In the genomic region with DNA sequence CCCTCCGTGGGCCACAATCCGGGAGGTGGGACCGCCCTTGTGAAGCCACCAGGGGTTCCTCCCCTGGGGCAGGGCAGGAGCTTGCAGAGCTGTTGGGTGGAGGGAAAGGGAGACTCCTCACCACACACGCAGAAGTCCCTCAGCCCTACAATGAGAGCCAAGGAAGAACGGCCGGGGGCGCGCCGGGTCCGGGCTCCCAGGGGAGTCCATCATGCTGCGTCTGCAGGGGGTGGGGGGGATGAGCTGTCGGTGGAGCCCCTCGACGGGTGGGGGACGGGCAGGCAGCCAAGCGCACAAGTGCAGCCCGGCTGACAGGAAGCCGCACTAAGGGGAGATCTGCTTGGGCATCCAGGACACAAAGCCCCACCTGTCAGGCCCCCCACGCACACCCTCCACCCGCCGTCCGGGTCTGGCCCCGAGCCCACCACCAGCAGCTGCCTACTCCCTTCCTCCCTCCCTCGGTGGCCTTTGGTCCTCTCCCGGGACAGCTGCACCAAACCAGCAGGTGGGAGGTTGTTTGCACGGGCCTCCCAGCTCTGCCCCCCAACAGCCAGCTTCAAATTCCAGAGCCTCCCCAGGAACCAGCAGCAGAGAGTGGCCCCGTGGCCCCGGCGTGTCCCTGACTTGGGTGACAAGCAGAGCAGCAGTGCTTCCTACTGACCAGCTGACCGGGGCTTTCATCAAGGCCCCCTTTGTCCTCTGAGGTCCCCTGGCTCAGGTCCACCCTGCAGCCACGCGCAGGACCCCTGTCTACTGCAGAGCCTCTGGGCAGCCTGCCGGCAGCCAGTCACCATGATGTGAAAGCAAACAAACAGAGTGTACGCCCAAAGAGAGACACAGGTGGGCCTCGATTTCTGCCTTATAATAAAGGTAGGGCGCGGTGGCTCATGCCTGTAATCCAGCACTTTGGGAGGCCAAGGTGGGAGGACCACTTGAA, we compare ENCODE assay signal across 1 cellular context.
TF ChIP-seq lines count a peak whose summit lies in the region.

No MANE protein-coding gene starts in this region.

TF ChIP-seq in HepG2, 621 proteins besides CTCF, POLR2A, EP300 and RAD21 (continued from another document and continues in another):
- TF ChIP-seq, protein P1, sequence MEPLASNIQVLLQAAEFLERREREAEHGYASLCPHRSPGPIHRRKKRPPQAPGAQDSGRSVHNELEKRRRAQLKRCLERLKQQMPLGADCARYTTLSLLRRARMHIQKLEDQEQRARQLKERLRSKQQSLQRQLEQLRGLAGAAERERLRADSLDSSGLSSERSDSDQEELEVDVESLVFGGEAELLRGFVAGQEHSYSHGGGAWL (CRISPR knock-in tag; IDR thresholded peaks at IDR 0.05) = peak; percentile 85
- TF ChIP-seq TCF12 (IDR thresholded peaks at IDR 0.05) (no peak), TCF12 (CRISPR knock-in tag; IDR thresholded peaks at IDR 0.05) (peak; percentile 93), CREB1 (IDR thresholded peaks at IDR 0.05) (no peak), CREB1 (CRISPR knock-in tag; IDR thresholded peaks at IDR 0.05) (no peak; the same call in 1 of the 2 replicates), ZNF496 (CRISPR knock-in tag; IDR thresholded peaks at IDR 0.05; ENCODE audit: insufficient replicate concordance) (no peak), SAFB2 (CRISPR knock-in tag; IDR thresholded peaks at IDR 0.05; ENCODE audit: borderline replicate concordance, low read depth) (no peak), ZNF850 (CRISPR knock-in tag; conservative IDR thresholded peaks at IDR 0.05) (no peak), ZFP41 (CRISPR knock-in tag; IDR thresholded peaks at IDR 0.05; ENCODE audit: borderline replicate concordance) (no peak), PHF8 (CRISPR knock-in tag; IDR thresholded peaks at IDR 0.05) (peak; percentile 53; the same call in 1 of the 2 replicates), ZFY (CRISPR knock-in tag; IDR thresholded peaks at IDR 0.05) (peak; percentile 63), ZNF484 (CRISPR knock-in tag; IDR thresholded peaks at IDR 0.05; ENCODE audit: borderline replicate concordance, low read depth) (no peak), ZNF746 (CRISPR knock-in tag; IDR thresholded peaks at IDR 0.05) (peak; percentile 88), ZNF20 (CRISPR knock-in tag; IDR thresholded peaks at IDR 0.05) (no peak), MED13 (CRISPR knock-in tag; IDR thresholded peaks at IDR 0.05) (peak; percentile 91), ZNF234 (CRISPR knock-in tag; conservative IDR thresholded peaks at IDR 0.05) (no peak), KAT8 (CRISPR knock-in tag; IDR thresholded peaks at IDR 0.05) (peak; percentile 83), ARNT (IDR thresholded peaks at IDR 0.05) (no peak), ZNF264 (CRISPR knock-in tag; IDR thresholded peaks at IDR 0.05) (peak; percentile 67; the same call in 1 of the 2 replicates), TRIM24 (CRISPR knock-in tag; IDR thresholded peaks at IDR 0.05) (no peak), ZNF281 (CRISPR knock-in tag; IDR thresholded peaks at IDR 0.05; ENCODE audit: borderline replicate concordance) (peak; percentile 79; the same call in 1 of the 2 replicates), RCOR2 (CRISPR knock-in tag; IDR thresholded peaks at IDR 0.05) (peak; percentile 88), ELF3 (CRISPR knock-in tag; IDR thresholded peaks at IDR 0.05) (peak; percentile 82), AKAP8 (CRISPR knock-in tag; IDR thresholded peaks at IDR 0.05) (no peak; the same call in 1 of the 2 replicates), FLYWCH1 (CRISPR knock-in tag; IDR thresholded peaks at IDR 0.05) (no peak), ZNF564 (CRISPR knock-in tag; IDR thresholded peaks at IDR 0.05) (peak; percentile 59; the same call in 1 of the 2 replicates), GZF1 (CRISPR knock-in tag; IDR thresholded peaks at IDR 0.05) (no peak), ZNF530 (CRISPR knock-in tag; IDR thresholded peaks at IDR 0.05; ENCODE audit: low read depth) (no peak), ZKSCAN1 (IDR thresholded peaks at IDR 0.05; ENCODE audit: low read length) (no peak), ZNF510 (CRISPR knock-in tag; IDR thresholded peaks at IDR 0.05; ENCODE audit: low read depth) (0 out of 2 replicates have a peak, but pooled peaks have one; percentile 38), AGO1 (IDR thresholded peaks at IDR 0.05; ENCODE audit: low read depth, low read length, poor library complexity, severe bottlenecking) (no peak), HNRNPK (IDR thresholded peaks at IDR 0.05; ENCODE audit: low read depth, low read length, poor library complexity, severe bottlenecking) (peak; percentile 17), MED1 (CRISPR knock-in tag; IDR thresholded peaks at IDR 0.05) (peak; percentile 94), RFXANK (CRISPR knock-in tag; IDR thresholded peaks at IDR 0.05) (0 out of 2 replicates have a peak, but pooled peaks have one; percentile 43), SRSF4 (IDR thresholded peaks at IDR 0.05; ENCODE audit: low read depth, low read length, poor library complexity, severe bottlenecking) (no peak), STAT5B (CRISPR knock-in tag; IDR thresholded peaks at IDR 0.05) (0 out of 2 replicates have a peak, but pooled peaks have one; percentile 46)
- TF ChIP-seq, protein P2, sequence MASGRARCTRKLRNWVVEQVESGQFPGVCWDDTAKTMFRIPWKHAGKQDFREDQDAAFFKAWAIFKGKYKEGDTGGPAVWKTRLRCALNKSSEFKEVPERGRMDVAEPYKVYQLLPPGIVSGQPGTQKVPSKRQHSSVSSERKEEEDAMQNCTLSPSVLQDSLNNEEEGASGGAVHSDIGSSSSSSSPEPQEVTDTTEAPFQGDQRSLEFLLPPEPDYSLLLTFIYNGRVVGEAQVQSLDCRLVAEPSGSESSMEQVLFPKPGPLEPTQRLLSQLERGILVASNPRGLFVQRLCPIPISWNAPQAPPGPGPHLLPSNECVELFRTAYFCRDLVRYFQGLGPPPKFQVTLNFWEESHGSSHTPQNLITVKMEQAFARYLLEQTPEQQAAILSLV (CRISPR knock-in tag; IDR thresholded peaks at IDR 0.05; ENCODE audit: borderline replicate concordance) = peak; percentile 71; the same call in 1 of the 2 replicates
- TF ChIP-seq, protein P3, sequence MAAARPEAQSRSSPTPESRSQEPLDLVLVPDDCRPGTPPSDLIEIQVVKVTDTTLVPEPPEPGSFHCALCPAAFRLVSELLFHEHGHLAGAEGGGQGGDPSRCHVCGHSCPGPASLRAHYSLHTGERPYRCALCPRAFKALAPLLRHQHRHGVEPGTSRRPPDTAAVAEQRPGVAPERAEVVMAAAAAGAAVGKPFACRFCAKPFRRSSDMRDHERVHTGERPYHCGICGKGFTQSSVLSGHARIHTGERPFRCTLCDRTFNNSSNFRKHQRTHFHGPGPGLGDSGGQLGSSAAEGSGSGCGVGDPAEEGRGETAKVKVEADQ (CRISPR knock-in tag; IDR thresholded peaks at IDR 0.05; ENCODE audit: borderline replicate concordance) = no peak
- TF ChIP-seq, protein P4, sequence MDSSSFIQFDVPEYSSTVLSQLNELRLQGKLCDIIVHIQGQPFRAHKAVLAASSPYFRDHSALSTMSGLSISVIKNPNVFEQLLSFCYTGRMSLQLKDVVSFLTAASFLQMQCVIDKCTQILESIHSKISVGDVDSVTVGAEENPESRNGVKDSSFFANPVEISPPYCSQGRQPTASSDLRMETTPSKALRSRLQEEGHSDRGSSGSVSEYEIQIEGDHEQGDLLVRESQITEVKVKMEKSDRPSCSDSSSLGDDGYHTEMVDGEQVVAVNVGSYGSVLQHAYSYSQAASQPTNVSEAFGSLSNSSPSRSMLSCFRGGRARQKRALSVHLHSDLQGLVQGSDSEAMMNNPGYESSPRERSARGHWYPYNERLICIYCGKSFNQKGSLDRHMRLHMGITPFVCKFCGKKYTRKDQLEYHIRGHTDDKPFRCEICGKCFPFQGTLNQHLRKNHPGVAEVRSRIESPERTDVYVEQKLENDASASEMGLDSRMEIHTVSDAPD (CRISPR knock-in tag; IDR thresholded peaks at IDR 0.05) = no peak
- TF ChIP-seq, protein P5, sequence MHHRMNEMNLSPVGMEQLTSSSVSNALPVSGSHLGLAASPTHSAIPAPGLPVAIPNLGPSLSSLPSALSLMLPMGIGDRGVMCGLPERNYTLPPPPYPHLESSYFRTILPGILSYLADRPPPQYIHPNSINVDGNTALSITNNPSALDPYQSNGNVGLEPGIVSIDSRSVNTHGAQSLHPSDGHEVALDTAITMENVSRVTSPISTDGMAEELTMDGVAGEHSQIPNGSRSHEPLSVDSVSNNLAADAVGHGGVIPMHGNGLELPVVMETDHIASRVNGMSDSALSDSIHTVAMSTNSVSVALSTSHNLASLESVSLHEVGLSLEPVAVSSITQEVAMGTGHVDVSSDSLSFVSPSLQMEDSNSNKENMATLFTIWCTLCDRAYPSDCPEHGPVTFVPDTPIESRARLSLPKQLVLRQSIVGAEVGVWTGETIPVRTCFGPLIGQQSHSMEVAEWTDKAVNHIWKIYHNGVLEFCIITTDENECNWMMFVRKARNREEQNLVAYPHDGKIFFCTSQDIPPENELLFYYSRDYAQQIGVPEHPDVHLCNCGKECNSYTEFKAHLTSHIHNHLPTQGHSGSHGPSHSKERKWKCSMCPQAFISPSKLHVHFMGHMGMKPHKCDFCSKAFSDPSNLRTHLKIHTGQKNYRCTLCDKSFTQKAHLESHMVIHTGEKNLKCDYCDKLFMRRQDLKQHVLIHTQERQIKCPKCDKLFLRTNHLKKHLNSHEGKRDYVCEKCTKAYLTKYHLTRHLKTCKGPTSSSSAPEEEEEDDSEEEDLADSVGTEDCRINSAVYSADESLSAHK (CRISPR knock-in tag; IDR thresholded peaks at IDR 0.05; ENCODE audit: borderline replicate concordance) = no peak
- TF ChIP-seq, protein P6, sequence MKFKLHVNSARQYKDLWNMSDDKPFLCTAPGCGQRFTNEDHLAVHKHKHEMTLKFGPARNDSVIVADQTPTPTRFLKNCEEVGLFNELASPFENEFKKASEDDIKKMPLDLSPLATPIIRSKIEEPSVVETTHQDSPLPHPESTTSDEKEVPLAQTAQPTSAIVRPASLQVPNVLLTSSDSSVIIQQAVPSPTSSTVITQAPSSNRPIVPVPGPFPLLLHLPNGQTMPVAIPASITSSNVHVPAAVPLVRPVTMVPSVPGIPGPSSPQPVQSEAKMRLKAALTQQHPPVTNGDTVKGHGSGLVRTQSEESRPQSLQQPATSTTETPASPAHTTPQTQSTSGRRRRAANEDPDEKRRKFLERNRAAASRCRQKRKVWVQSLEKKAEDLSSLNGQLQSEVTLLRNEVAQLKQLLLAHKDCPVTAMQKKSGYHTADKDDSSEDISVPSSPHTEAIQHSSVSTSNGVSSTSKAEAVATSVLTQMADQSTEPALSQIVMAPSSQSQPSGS (CRISPR knock-in tag; IDR thresholded peaks at IDR 0.05) = peak; percentile 79
